8 cellular contexts compared by ENCODE assay signal in genomic region chr12:49323524-49324097, GRCh38.
DNase-seq lines count a peak whose midpoint lies in the region; ATAC-seq and TF ChIP-seq lines count a peak whose summit lies in the region.

No MANE protein-coding gene starts in this region.

- H3K4me3 ChIP-seq in GM08714 (ENCODE audit: low read length) (peak overlapping the region; percentile 86), RWPE2 (ENCODE audit: severe bottlenecking) (peak overlapping the region; percentile 49), fibroblast of pulmonary artery (replicated peaks; ENCODE audit: low read depth, low read length) (peak overlapping the region; percentile 78), rectal smooth muscle tissue (ENCODE audit: low read length) (peak overlapping the region; percentile 83)

- H3K9ac ChIP-seq in rectal smooth muscle tissue (ENCODE audit: low read length) = no peak overlapping the region

- H3K27ac ChIP-seq in RWPE2 (ENCODE audit: poor library complexity, severe bottlenecking) (peak overlapping the region; percentile 48), rectal smooth muscle tissue (ENCODE audit: low read depth, low read length) (no peak overlapping the region)

- H3K4me1 ChIP-seq in RWPE2 (ENCODE audit: insufficient read depth, poor library complexity, severe bottlenecking) (peaks cover 4% of the 10 kb centered on the region), rectal smooth muscle tissue (ENCODE audit: control insufficient read depth, insufficient read depth, low read length) (peaks cover 9% of the 10 kb centered on the region)

- no peaks in the 10 kb centered on the region for H3K9me3 ChIP-seq in RWPE2 (ENCODE audit: severe bottlenecking)

- peak; percentile 21 for DNase-seq in RWPE2 (ENCODE audit: low spot score)
- DNase-seq in fibroblast of pulmonary artery (ENCODE audit: low read depth) = no peak
- no peak for DNase-seq in DMS79 treated with DMSO at 0.1 percent for 48 hours (lab: John Stamatoyannopoulos, UW)
- DNase-seq in NOMO-1 treated with DMSO at 0.1 percent for 48 hours (lab: John Stamatoyannopoulos, UW; ENCODE audit: unreplicated experiment) = no peak

- H3K36me3 ChIP-seq in RWPE2 (ENCODE audit: low read depth) (peaks cover 33% of the 10 kb centered on the region), rectal smooth muscle tissue (ENCODE audit: control insufficient read depth, insufficient read depth, low read length) (no peaks in the 10 kb centered on the region)

- H3K27me3 ChIP-seq in RWPE2 (ENCODE audit: insufficient read depth, poor library complexity, severe bottlenecking) = no peaks in the 10 kb centered on the region
- no peaks in the 10 kb centered on the region for H3K27me3 ChIP-seq in rectal smooth muscle tissue (ENCODE audit: control insufficient read depth, insufficient read depth, low read length)

- no peak for TF ChIP-seq CTCF in RWPE2 (IDR thresholded peaks at IDR 0.05; ENCODE audit: poor library complexity, severe bottlenecking)
- TF ChIP-seq CTCF in fibroblast of pulmonary artery (IDR thresholded peaks at IDR 0.05; ENCODE audit: low read length, missing control alignments) = no peak

- ATAC-seq in RWPE2 (ENCODE audit: low read depth) (no peak), GM21423 (IDR thresholded peaks at IDR 0.05; ENCODE audit: unreplicated experiment) (no peak), GM21528 (IDR thresholded peaks at IDR 0.05; ENCODE audit: low FRiP score, unreplicated experiment) (no peak)
